Comparison of ENCODE assay signal across 1 cellular context in the genomic region with DNA sequence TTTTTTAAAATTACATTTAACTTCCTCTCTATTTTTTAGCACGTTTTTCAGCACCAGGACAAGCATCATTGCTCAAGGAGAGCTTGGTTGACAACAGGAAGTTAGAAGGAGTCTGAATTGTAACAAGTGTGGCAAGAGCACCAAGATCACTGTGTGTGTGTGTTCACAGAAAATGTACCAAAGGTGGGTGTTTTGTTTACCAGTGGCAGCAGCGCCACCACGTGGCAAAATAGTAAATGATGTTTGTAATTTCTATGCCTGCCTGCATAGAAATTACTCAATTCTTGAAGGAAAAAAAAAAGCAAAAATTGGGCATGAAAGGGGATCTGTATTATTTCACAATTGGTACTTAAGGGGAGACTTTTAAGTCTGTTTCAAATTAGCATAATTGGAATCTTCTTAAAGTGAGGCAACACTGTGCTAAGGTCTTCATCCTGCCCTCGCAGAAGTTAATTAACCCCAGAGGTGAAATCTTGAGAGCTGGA.
TF ChIP-seq lines count a peak whose summit lies in the region.

No MANE protein-coding gene starts in this region.

TF ChIP-seq in endothelial cell of umbilical vein, 7 proteins besides CTCF, POLR2A, EP300 and RAD21:
- TF ChIP-seq, protein P1, sequence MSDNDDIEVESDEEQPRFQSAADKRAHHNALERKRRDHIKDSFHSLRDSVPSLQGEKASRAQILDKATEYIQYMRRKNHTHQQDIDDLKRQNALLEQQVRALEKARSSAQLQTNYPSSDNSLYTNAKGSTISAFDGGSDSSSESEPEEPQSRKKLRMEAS (IDR thresholded peaks at IDR 0.05; ENCODE audit: insufficient read depth, insufficient read length) = no peak
- TF ChIP-seq GATA2 (IDR thresholded peaks at IDR 0.05; ENCODE audit: insufficient read depth, insufficient read length, low read depth, low read length) (no peak), MYC (IDR thresholded peaks at IDR 0.05; ENCODE audit: low read depth, low read length) (no peak), POLR2AphosphoS5 (IDR thresholded peaks at IDR 0.05; ENCODE audit: insufficient read depth, low read depth, low read length) (no peak), FOS (IDR thresholded peaks at IDR 0.05; ENCODE audit: borderline replicate concordance, insufficient read depth, low read length) (no peak), JUN (IDR thresholded peaks at IDR 0.05; ENCODE audit: borderline replicate concordance, insufficient read depth, insufficient read length, low read depth) (no peak), EZH2 (IDR thresholded peaks at IDR 0.05; ENCODE audit: borderline replicate concordance, low read depth, low read length, severe bottlenecking) (no peak)
